8 cellular contexts compared by ENCODE assay signal in the genomic region with DNA sequence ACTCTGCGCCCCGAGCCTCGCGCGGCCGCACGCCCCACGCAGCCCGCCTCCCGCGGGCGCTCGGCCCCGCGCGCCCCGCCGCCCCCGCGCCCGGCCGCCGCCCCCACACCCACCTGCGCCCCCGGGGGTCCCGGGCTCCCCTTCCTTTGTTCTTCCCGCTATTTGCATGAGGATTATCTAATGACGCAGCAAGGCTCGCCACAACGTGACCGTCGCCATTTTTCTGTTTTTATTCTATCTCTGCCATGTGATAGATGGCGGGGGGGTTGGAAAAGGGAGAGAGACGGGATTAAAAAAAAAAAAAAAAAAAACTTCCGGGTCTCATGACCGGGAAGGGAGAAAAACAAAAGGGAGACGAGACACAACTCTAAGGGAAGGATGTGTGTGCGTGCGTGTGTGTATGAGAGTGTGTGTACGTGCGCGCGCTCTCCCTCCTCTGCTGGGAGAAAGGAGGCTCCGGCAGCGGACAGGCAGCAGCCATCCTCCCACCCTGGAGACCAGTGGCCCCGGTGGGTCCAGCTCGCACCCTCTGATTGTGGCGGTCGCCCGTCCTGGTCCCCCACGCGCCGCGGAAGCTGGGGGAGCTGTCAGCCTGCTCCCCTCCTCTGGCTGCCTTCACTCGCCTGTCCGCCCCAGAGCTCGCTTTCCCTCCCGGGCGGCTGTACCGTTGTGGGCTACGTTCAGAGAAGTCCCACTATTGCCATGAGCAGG.
DNase-seq lines count a peak whose midpoint lies in the region; ATAC-seq and TF ChIP-seq lines count a peak whose summit lies in the region.

No MANE protein-coding gene starts in this region.

- H3K4me1 ChIP-seq in CD8-positive, alpha-beta memory T cell (ENCODE audit: insufficient read depth, low read length): peaks cover 45% of the 10 kb centered on the region
- peaks cover 4 to 44% (median 18%) of the 10 kb centered on the region in 3 donors for H3K4me1 ChIP-seq in gastroesophageal sphincter

- peak overlapping the region; percentile 95 for H3K27ac ChIP-seq in CD8-positive, alpha-beta memory T cell (ENCODE audit: low read depth, low read length)
- peak overlapping the region; percentile 96 to 100 (median 98) for H3K27ac ChIP-seq in gastroesophageal sphincter

- no peak for TF ChIP-seq EP300 in gastroesophageal sphincter (IDR thresholded peaks at IDR 0.05)

- H3K9me3 ChIP-seq in CD8-positive, alpha-beta memory T cell (ENCODE audit: low read length): no peaks in the 10 kb centered on the region
- H3K9me3 ChIP-seq in gastroesophageal sphincter: no peaks in the 10 kb centered on the region

- POLR2A ChIA-PET in CD8-positive, alpha-beta memory T cell (lab: Charles Lee): interaction anchor here (0.8 to 1.1 kb wide), 2 partner anchors 102 to 429 kb away, joined by 5 to 15 read pairs; a partner anchor contains a TSS

- peak overlapping the region; percentile 94 to 99 (median 97) for H3K27ac Mint-ChIP-seq in CD8-positive, alpha-beta memory T cell
- peak overlapping the region; percentile 99 for H3K27ac Mint-ChIP-seq in activated naive CD4-positive, alpha-beta T cell treated with anti-CD3 and anti-CD28 coated beads, Interleukin-2, amount 50 U/mL, for 24 hours
- peak overlapping the region; percentile 94 for H3K27ac Mint-ChIP-seq in nephron progenitor cell

- H3K4me3 ChIP-seq in CD8-positive, alpha-beta memory T cell (ENCODE audit: low read length): peak overlapping the region; percentile 97
- peak overlapping the region; percentile 72 to 95 for H3K4me3 ChIP-seq in gastroesophageal sphincter

- TF ChIP-seq CTCF in gastroesophageal sphincter (IDR thresholded peaks at IDR 0.05) (peak in 1 of 4 experiments; percentile 3), nephron progenitor cell (IDR thresholded peaks at IDR 0.05) (no peak)

- H3K27me3 ChIP-seq in CD8-positive, alpha-beta memory T cell (ENCODE audit: insufficient read depth, low read length, poor library complexity, severe bottlenecking): no peaks in the 10 kb centered on the region
- no peaks in the 10 kb centered on the region for H3K27me3 ChIP-seq in gastroesophageal sphincter

- peak; percentile 24 to 77 (median 57) for DNase-seq in CD8-positive, alpha-beta memory T cell
- peak; percentile 76 for DNase-seq in LHCN-M2 (ENCODE audit: low read depth)
- DNase-seq in SHP77 treated with DMSO at 0.1 percent for 48 hours (lab: John Stamatoyannopoulos, UW): peak; percentile 31
- DNase-seq in nephron progenitor cell: peak; percentile 51
- DNase-seq in superior temporal gyrus (ENCODE audit: extremely low spot score): peak; percentile 95

- no peaks in the 10 kb centered on the region for H3K36me3 ChIP-seq in CD8-positive, alpha-beta memory T cell (ENCODE audit: insufficient read depth, low read length)
- H3K36me3 ChIP-seq in gastroesophageal sphincter: no peaks in the 10 kb centered on the region

- 1% methylated on average over 11 to 19 of the region's 61 CpGs for WGBS in gastroesophageal sphincter (ENCODE audit: low coverage in 1 of 2), 2 donors

- ATAC-seq in GM21526 (IDR thresholded peaks at IDR 0.05; ENCODE audit: low FRiP score, unreplicated experiment) (peak; percentile 26), gastroesophageal sphincter (peak; percentile 48)

- TF ChIP-seq POLR2A in gastroesophageal sphincter (IDR thresholded peaks at IDR 0.05): peak; percentile 58 to 65

- no peaks in the 10 kb centered on the region for H3K9me3 Mint-ChIP-seq in CD8-positive, alpha-beta memory T cell
- H3K9me3 Mint-ChIP-seq in activated naive CD4-positive, alpha-beta T cell treated with anti-CD3 and anti-CD28 coated beads, Interleukin-2, amount 50 U/mL, for 24 hours: no peaks in the 10 kb centered on the region
- H3K9me3 Mint-ChIP-seq in nephron progenitor cell: no peaks in the 10 kb centered on the region

- peak overlapping the region; percentile 87 to 97 (median 94) for H3K4me3 Mint-ChIP-seq in CD8-positive, alpha-beta memory T cell
- H3K4me3 Mint-ChIP-seq in activated naive CD4-positive, alpha-beta T cell treated with anti-CD3 and anti-CD28 coated beads, Interleukin-2, amount 50 U/mL, for 24 hours: peak overlapping the region; percentile 92
- H3K4me3 Mint-ChIP-seq in nephron progenitor cell: peak overlapping the region; percentile 99

- H3K36me3 Mint-ChIP-seq in CD8-positive, alpha-beta memory T cell: peaks cover 0 to 25% (median 0%) of the 10 kb centered on the region in 3 donors
- H3K36me3 Mint-ChIP-seq in activated naive CD4-positive, alpha-beta T cell treated with anti-CD3 and anti-CD28 coated beads, Interleukin-2, amount 50 U/mL, for 24 hours: no peaks in the 10 kb centered on the region
- H3K36me3 Mint-ChIP-seq in nephron progenitor cell (ENCODE audit: low read depth): peaks cover 5% of the 10 kb centered on the region

- CTCF ChIA-PET in CD8-positive, alpha-beta memory T cell (lab: Charles Lee): no interaction called here

- H3K27me3 Mint-ChIP-seq in CD8-positive, alpha-beta memory T cell: peaks cover 0 to 3% of the 10 kb centered on the region in 2 donors
- no peaks in the 10 kb centered on the region for H3K27me3 Mint-ChIP-seq in activated naive CD4-positive, alpha-beta T cell treated with anti-CD3 and anti-CD28 coated beads, Interleukin-2, amount 50 U/mL, for 24 hours
- peaks cover 53% of the 10 kb centered on the region for H3K27me3 Mint-ChIP-seq in nephron progenitor cell (ENCODE audit: low read depth, poor library complexity)

- peaks cover 46 to 69% (median 65%) of the 10 kb centered on the region in 3 donors for H3K4me1 Mint-ChIP-seq in CD8-positive, alpha-beta memory T cell
- peaks cover 65% of the 10 kb centered on the region for H3K4me1 Mint-ChIP-seq in activated naive CD4-positive, alpha-beta T cell treated with anti-CD3 and anti-CD28 coated beads, Interleukin-2, amount 50 U/mL, for 24 hours
- H3K4me1 Mint-ChIP-seq in nephron progenitor cell: peaks cover 31% of the 10 kb centered on the region

Comparison
In these comparisons a context has a peak if more than half of its experiments do, and no peak if none do; other contexts are left out.
1. Peak in every context shown above with its lines: DNase-seq, ATAC-seq, H3K4me3 ChIP-seq and H3K27ac ChIP-seq.
2. DNase-seq: peak in every context shown above with its lines; median percentile 95 in superior temporal gyrus; 76 in LHCN-M2; 57 in CD8-positive, alpha-beta memory T cell; 51 in nephron progenitor cell; 31 in SHP77 treated with DMSO at 0.1 percent for 48 hours.